Comparison of ENCODE assay signal across 25 cellular contexts in genomic region chr9:126658201-126658600, GRCh38. TPM values are rescaled to one million over a fixed set of nuclear protein-coding genes. Genes with fewer than 3 reads are reported as not detected.
DNase-seq lines count a peak whose midpoint lies in the region; ATAC-seq, FAIRE-seq and TF ChIP-seq lines count a peak whose summit lies in the region.
"Had no signal": no experiment of that assay in that cellular context is flagged by ENCODE, and none has a peak within 500 bp of the region (broad histone marks: within the 10 kb centered on the region; RNA-seq: fewer than 3 reads in every experiment).

No MANE protein-coding gene starts in this region.

- no peak overlapping the region for H3K9ac ChIP-seq in neural progenitor cell
- no peak overlapping the region for H3K9ac ChIP-seq in HepG2 (ENCODE audit: insufficient read depth, low read depth, low read length)
- H3K9ac ChIP-seq: BLaER1 treated with 17β-estradiol and CSF1 and Interleukin-3, amounts not matched to agents 10 nM and 100 nM had no signal

- H3K9me3 Mint-ChIP-seq in Caco-2 (ENCODE audit: unreplicated experiment) (peaks cover 8% of the 10 kb centered on the region), neural progenitor cell (no peaks in the 10 kb centered on the region)
- H3K9me3 Mint-ChIP-seq: CD4-positive, alpha-beta T cell; GM23338; H9; HFFc6 had no signal

- H3K4me1 ChIP-seq in Caco-2 (peaks cover 49% of the 10 kb centered on the region), SJCRH30 (peaks cover 39% of the 10 kb centered on the region), neural progenitor cell (peaks cover 39% of the 10 kb centered on the region), HepG2 (ENCODE audit: insufficient read depth, low read length) (peaks cover 10% of the 10 kb centered on the region; the same call in 1 of the 2 replicates)
- H3K4me1 ChIP-seq: A549 had no signal

- H3K4me3 ChIP-seq in Caco-2 (ENCODE audit: low read depth, low read length) (no peak overlapping the region), SJCRH30 (no peak overlapping the region), neural progenitor cell (no peak overlapping the region), HepG2 (replicated peaks in 1 of 3; ENCODE audit: insufficient read depth in 1 of 3, low read depth in 2 of 3, low read length in 3 of 3) (no peak overlapping the region)
- H3K4me3 ChIP-seq: A549; BLaER1 treated with 17β-estradiol and CSF1 and Interleukin-3, amounts not matched to agents 10 nM and 100 nM; GM23338 had no signal

- TF ChIP-seq EP300 in HepG2 (IDR thresholded peaks at IDR 0.05; ENCODE audit: low read depth in 2 of 2, low read length in 2 of 2) (no peak), HepG2 (CRISPR knock-in tag; IDR thresholded peaks at IDR 0.05; ENCODE audit: borderline replicate concordance) (no peak)

- H2AFZ ChIP-seq in neural progenitor cell (replicated peaks) (no peak overlapping the region), HepG2 (ENCODE audit: low read length) (no peak overlapping the region)
- H2AFZ ChIP-seq: GM23338 had no signal

- H3K9me3 ChIP-seq in Caco-2 (no peaks in the 10 kb centered on the region), SJCRH30 (replicated peaks) (no peaks in the 10 kb centered on the region), neural progenitor cell (ENCODE audit: low read depth) (no peaks in the 10 kb centered on the region), HepG2 (ENCODE audit: low read length) (no peaks in the 10 kb centered on the region)
- H3K9me3 ChIP-seq: A549; BE2C; BLaER1 treated with 17β-estradiol and CSF1 and Interleukin-3, amounts not matched to agents 10 nM and 100 nM had no signal

- POLR2A ChIA-PET in Caco-2 (lab: Charles Lee) (no interaction called here), HepG2 (lab: Yijun Ruan, JAX) (no interaction called here)

- H3K36me3 Mint-ChIP-seq in Caco-2 (ENCODE audit: insufficient read depth, unreplicated experiment) (no peaks in the 10 kb centered on the region), neural progenitor cell (peaks cover 1% of the 10 kb centered on the region)
- H3K36me3 Mint-ChIP-seq: CD14-positive monocyte; CD8-positive, alpha-beta memory T cell had no signal

- ATAC-seq in HG02973 (IDR thresholded peaks at IDR 0.05; ENCODE audit: unreplicated experiment): no peak
- ATAC-seq in HepG2: no peak
- ATAC-seq: A549, GM23338, HCT116 had no signal

- TF ChIP-seq RAD21 in HepG2 (CRISPR knock-in tag; IDR thresholded peaks at IDR 0.05): no peak

- in situ Hi-C loops in HepG2 (cut with HindIII; ENCODE audit: extremely low pct_ligation_motif_present, low pct_unique_long_range_greater_than_20kb): no loop called here

- intact Hi-C loops in Caco-2 (cut with micrococcal nuclease; ENCODE audit: unreplicated experiment) (no loop called here), HepG2 (cut with micrococcal nuclease; ENCODE audit: unreplicated experiment) (no loop called here)

- H3K27me3 Mint-ChIP-seq in Caco-2 (ENCODE audit: insufficient read depth, unreplicated experiment) (no peaks in the 10 kb centered on the region), neural progenitor cell (ENCODE audit: insufficient read depth, low read depth) (peaks cover 43% of the 10 kb centered on the region)

- CTCF ChIA-PET in Caco-2 (lab: Charles Lee) (interaction anchor here (0.6 to 0.7 kb wide), 4 partner anchors 27 to 307 kb away, joined by 3 to 8 read pairs (median 4); no protein-coding TSS in a partner anchor), HepG2 (lab: Yijun Ruan, JAX; ENCODE audit: low intra/inter-chr PET ratio, low total read pairs) (no interaction called here)

- H3K4me2 ChIP-seq in neural progenitor cell: peak overlapping the region; percentile 60
- H3K4me2 ChIP-seq in HepG2 (ENCODE audit: low read depth, low read length): no peak overlapping the region
- H3K4me2 ChIP-seq: A549; BLaER1 treated with 17β-estradiol and CSF1 and Interleukin-3, amounts not matched to agents 10 nM and 100 nM; GM23338 had no signal

- peaks cover 27% of the 10 kb centered on the region for H4K20me1 ChIP-seq in neural progenitor cell (ENCODE audit: low read depth)
- H4K20me1 ChIP-seq in HepG2 (ENCODE audit: insufficient read depth, low read length): no peaks in the 10 kb centered on the region

- H3F3A ChIP-seq in neural progenitor cell (ENCODE audit: low read depth): peaks cover 23% of the 10 kb centered on the region

- H3K27me3 ChIP-seq in Caco-2 (replicated peaks; ENCODE audit: control insufficient read depth, insufficient read depth, low read length) (no peaks in the 10 kb centered on the region), SJCRH30 (no peaks in the 10 kb centered on the region), neural progenitor cell (peaks cover 55% of the 10 kb centered on the region), HepG2 (ENCODE audit: control insufficient read depth in 1 of 2, insufficient read depth in 2 of 2, low read length in 2 of 2) (peaks cover 3 to 45% of the 10 kb centered on the region in 2 experiments)

- DNase-seq in Caco-2: no peak
- no peak for DNase-seq in SJCRH30
- DNase-seq in neural progenitor cell (ENCODE audit: low spot score): no peak
- DNase-seq in ecto neural progenitor cell (ENCODE audit: low spot score): no peak
- DNase-seq in HepG2 (ENCODE audit: low spot score): no peak
- DNase-seq: 8988T; ACHN; AML-193; BE2C; Calu3; CD4-positive, alpha-beta T cell; CD8-positive, alpha-beta memory T cell; DMS53; DMS79 treated with DMSO at 0.1 percent for 48 hours; GF-D8; H9; HFFc6 had no signal

- H3K4me3 Mint-ChIP-seq in Caco-2 (ENCODE audit: unreplicated experiment) (no peak overlapping the region), neural progenitor cell (no peak overlapping the region)
- H3K4me3 Mint-ChIP-seq: CD14-positive monocyte; CD4-positive, alpha-beta T cell; CD8-positive, alpha-beta memory T cell; GM23338; H9; HFFc6 had no signal

- no peak for TF ChIP-seq CTCF in Caco-2 (IDR thresholded peaks at IDR 0.05; ENCODE audit: insufficient read depth in 1 of 2, low read depth in 1 of 2, low read length in 1 of 2, severe bottlenecking in 1 of 2, unreplicated experiment in 1 of 2)
- no peak for TF ChIP-seq CTCF in neural progenitor cell (IDR thresholded peaks at IDR 0.05)
- TF ChIP-seq CTCF in HepG2 (CRISPR knock-in tag; IDR thresholded peaks at IDR 0.05): no peak

- H3K79me2 ChIP-seq in neural progenitor cell (ENCODE audit: low read depth) (no peaks in the 10 kb centered on the region), HepG2 (ENCODE audit: insufficient read depth, low read length) (no peaks in the 10 kb centered on the region)

- TF ChIP-seq POLR2A in HepG2 (IDR thresholded peaks at IDR 0.05; ENCODE audit: insufficient read depth in 1 of 2, low read depth in 2 of 2, low read length in 2 of 2): no peak

- H3K27ac ChIP-seq in SJCRH30 (peak overlapping the region; percentile 85), neural progenitor cell (no peak overlapping the region), HepG2 (ENCODE audit: extremely low read length, insufficient read depth, low read length) (no peak overlapping the region)
- H3K27ac ChIP-seq: A549; BLaER1 treated with 17β-estradiol and CSF1 and Interleukin-3, amounts not matched to agents 10 nM and 100 nM had no signal

- H3K4me1 Mint-ChIP-seq in Caco-2 (ENCODE audit: low read depth, unreplicated experiment): peaks cover 38% of the 10 kb centered on the region
- H3K4me1 Mint-ChIP-seq in neural progenitor cell: peaks cover 55% of the 10 kb centered on the region
- H3K4me1 Mint-ChIP-seq: CD14-positive monocyte had no signal

- BruUV-seq in Caco-2 (replicated peaks; lab: Mats Ljungman, UMichigan) (no TSS peak), HepG2 (replicated peaks; lab: Mats Ljungman, UMichigan) (no TSS peak)

- no peak for FAIRE-seq in HepG2 (lab: Jason Lieb, UNC)
- FAIRE-seq: A549, GM12891, GM18507 had no signal

- H3K36me3 ChIP-seq in Caco-2 (ENCODE audit: control insufficient read depth, insufficient read depth, low read length) (no peaks in the 10 kb centered on the region; the same call in 1 of the 2 replicates), SJCRH30 (no peaks in the 10 kb centered on the region), neural progenitor cell (no peaks in the 10 kb centered on the region), HepG2 (replicated peaks in 1 of 2; ENCODE audit: control insufficient read depth in 1 of 2, insufficient read depth in 2 of 2, low read length in 2 of 2) (no peaks in the 10 kb centered on the region)
- H3K36me3 ChIP-seq: BE2C; BLaER1 treated with 17β-estradiol and CSF1 and Interleukin-3, amounts not matched to agents 10 nM and 100 nM had no signal

- H3K27ac Mint-ChIP-seq in Caco-2 (ENCODE audit: unreplicated experiment) (peak overlapping the region; percentile 27), neural progenitor cell (no peak overlapping the region)
- H3K27ac Mint-ChIP-seq: CD14-positive monocyte; CD4-positive, alpha-beta T cell; GM23338; H9; HFFc6 had no signal

- WGBS in HepG2 (ENCODE audit: low lambda C conversion rate): 0% methylated on average over 5 of the region's 5 CpGs

TF ChIP-seq in HepG2, 621 proteins besides CTCF, POLR2A, EP300 and RAD21 (continues in another document):
- no peak for TF ChIP-seq ZNF335 (CRISPR knock-in tag; IDR thresholded peaks at IDR 0.05)

RNA-seq across cellular contexts. Expression of gene LMX1B, which starts 44.5 kb away (rescaled TPM):
- total RNA-seq in Caco-2 (2022) (15.5 and 17.0 TPM in 2 replicates), neural progenitor cell (ENCODE audit: low replicate concordance) (0.19 and 0.50 TPM in 2 replicates), HepG2 (2016; rRNA removed; fragmentation: Illumina TruSeq; extraction: Trizol) (not detected in 2 replicates)
- 10.3 and 12.2 TPM in 2 replicates for total RNA-seq in SJCRH30 (2014; rRNA removed; shearing (Covaris generic))
- not detected in 2 replicates for total RNA-seq in HepG2 (2016; cell fraction: cytosol; rRNA removed; fragmentation: Illumina TruSeq; extraction: Trizol; ENCODE audit: low read depth)
- not detected in 2 replicates for total RNA-seq in HepG2 (2016; cell fraction: insoluble cytoplasmic fraction; rRNA removed; fragmentation: Illumina TruSeq; extraction: Trizol)
- total RNA-seq in HepG2 (2016; cell fraction: membrane; rRNA removed; fragmentation: Illumina TruSeq; extraction: Trizol): not detected in 2 replicates
- total RNA-seq in HepG2 (2016; cell fraction: nucleus; rRNA removed; fragmentation: Illumina TruSeq; extraction: Trizol): not detected in 2 replicates
- polyA plus RNA-seq in HepG2 (2011; rRNA removed): not detected in 2 replicates
- polyA plus RNA-seq in HepG2 (2011; cell fraction: cytosol; rRNA removed): 0.04 TPM in 1 of 2 replicates, not detected in the other
- polyA plus RNA-seq in HepG2 (2011; cell fraction: nucleus; rRNA removed): 0.03 TPM in 1 of 2 replicates, not detected in the other
- polyA plus RNA-seq in HepG2 (2012): not detected in 2 replicates
- not detected in 2 replicates for polyA plus RNA-seq in HepG2 (2016; cell fraction: cytosol; fragmentation: Illumina TruSeq; extraction: Trizol; ENCODE audit: low read depth)
- polyA plus RNA-seq in HepG2 (2016; cell fraction: insoluble cytoplasmic fraction; fragmentation: Illumina TruSeq; extraction: Trizol; ENCODE audit: low read depth): 0.03 TPM in 1 of 2 replicates, not detected in the other
- 0.16 TPM in 1 of 2 replicates, not detected in the other for polyA plus RNA-seq in HepG2 (2016; cell fraction: membrane; fragmentation: Illumina TruSeq; extraction: Trizol; ENCODE audit: low read depth)
- not detected in 2 replicates for polyA plus RNA-seq in HepG2 (2016; cell fraction: nucleus; fragmentation: Illumina TruSeq; extraction: Trizol; ENCODE audit: insufficient read depth, low read depth)
- 0.06 TPM in 1 of 2 replicates, not detected in the other for polyA minus RNA-seq in HepG2 (2011; rRNA and poly(A)+ RNA removed; ENCODE audit: low replicate concordance)
- polyA minus RNA-seq in HepG2 (2011; cell fraction: cytosol; rRNA and poly(A)+ RNA removed): not detected in 2 replicates
- not detected in 2 replicates for polyA minus RNA-seq in HepG2 (2011; cell fraction: nucleus; rRNA and poly(A)+ RNA removed)
- total RNA-seq: Calu3; CD4-positive, alpha-beta T cell; CD8-positive, alpha-beta memory T cell; HFFc6 had no signal
- polyA plus RNA-seq: CD14-positive monocyte; CD8-positive, alpha-beta memory T cell had no signal
